In the genomic region with DNA sequence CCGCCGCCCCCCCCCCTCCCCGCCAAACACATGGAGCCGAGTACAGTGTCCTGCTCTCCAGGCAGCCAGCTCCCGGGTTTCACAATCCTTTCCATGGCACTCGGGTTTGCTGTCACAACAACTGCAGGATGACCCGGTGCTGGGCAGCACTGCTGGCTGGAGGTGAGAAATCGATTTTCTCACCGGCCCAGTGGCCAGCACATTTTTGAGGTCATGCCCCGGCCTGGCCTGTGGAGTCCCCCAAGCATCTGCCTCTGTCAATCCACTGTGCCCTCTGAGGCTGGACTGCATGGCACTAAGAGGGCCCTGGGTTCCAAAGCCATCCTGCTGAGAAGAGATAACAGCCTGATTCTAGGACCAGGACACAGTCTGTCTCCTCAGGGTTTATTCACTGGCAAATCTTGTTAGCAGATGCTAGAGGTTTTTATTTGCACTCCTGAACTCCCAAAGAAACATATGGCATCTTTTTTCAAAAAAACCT, we compare ENCODE assay signal across 10 cellular contexts.
DNase-seq lines count a peak whose midpoint lies in the region; ATAC-seq and TF ChIP-seq lines count a peak whose summit lies in the region.
"Had no signal": no experiment of that assay in that cellular context is flagged by ENCODE, and none has a peak within 500 bp of the region (broad histone marks: within the 10 kb centered on the region; RNA-seq: fewer than 3 reads in every experiment).

No MANE protein-coding gene starts in this region.

- no peak for TF ChIP-seq POLR2A in spleen (IDR thresholded peaks at IDR 0.05)

- CTCF ChIA-PET in GM10248 (lab: Yijun Ruan, JAX): interaction anchor here (1.2 kb wide), 1 partner anchor 20 kb away, joined by 3 read pairs; no protein-coding TSS in a partner anchor

- peaks cover 45 to 92% (median 67%) of the 10 kb centered on the region in 6 donors for H3K4me1 ChIP-seq in spleen

- intact Hi-C loops in spleen (cut with DNase I; ENCODE audit: low total_unique reads): no loop called here

- H3K36me3 ChIP-seq in H7 (replicated peaks; ENCODE audit: control insufficient read depth, insufficient read depth, low read length): no peaks in the 10 kb centered on the region
- H3K36me3 ChIP-seq in spleen: peaks cover 0 to 24% (median 0%) of the 10 kb centered on the region in 6 donors

- TF ChIP-seq CTCF in spleen (IDR thresholded peaks at IDR 0.05 in 8 of 11, conservative IDR thresholded peaks at IDR 0.05 in 3 of 11) (no peak), GM10248 (IDR thresholded peaks at IDR 0.05; ENCODE audit: control extremely low read depth, extremely low read depth, low read depth, missing control alignments) (no peak)

- H3K27me3 ChIP-seq in H7 (ENCODE audit: control insufficient read depth, insufficient read depth, low read length) (no peaks in the 10 kb centered on the region), spleen (replicated peaks in 1 of 7) (no peaks in the 10 kb centered on the region)

- DNase-seq in H7 (peak; percentile 79), RPMI7951 (ENCODE audit: low read depth) (peak; percentile 57), glomerular visceral epithelial cell (ENCODE audit: extremely low spot score) (peak; percentile 18), spleen (no peak), GM10248 (ENCODE audit: extremely low spot score) (no peak)
- DNase-seq: stimulated activated naive CD4-positive, alpha-beta T cell treated with Interleukin-2 at 50 U/mL for 16 hours had no signal

- POLR2A ChIA-PET in GM10248 (lab: Yijun Ruan, JAX): no interaction called here

- H3K4me3 ChIP-seq in H7 (ENCODE audit: insufficient read depth, low read depth, low read length): no peak overlapping the region
- no peak overlapping the region for H3K4me3 ChIP-seq in spleen
- H3K4me3 ChIP-seq: GM12878 had no signal

- ATAC-seq in activated CD4-positive, CD25-positive, alpha-beta regulatory T cell treated with anti-CD3 and anti-CD28 coated beads, Interleukin-2, amount 50 U/mL, for 24 hours: no peak
- no peak for ATAC-seq in HG03442 (IDR thresholded peaks at IDR 0.05; ENCODE audit: unreplicated experiment)
- ATAC-seq: HCT116 had no signal

- WGBS in spleen, 5 donors: 64 to 83% (median 75%) methylated on average over 3 to 10 of the region's 10 CpGs

- peak overlapping the region in 5 of 8 donors; percentile 44 to 86 (median 81) for H3K27ac ChIP-seq in spleen

- H3K9me3 ChIP-seq in spleen: peaks cover 0 to 4% (median 0%) of the 10 kb centered on the region in 8 donors

Comparison
In these comparisons a context has a peak if more than half of its experiments do, and no peak if none do; other contexts are left out.
1. DNase-seq: peak in H7 (single experiment), RPMI7951 (single experiment) and glomerular visceral epithelial cell (single experiment); none in spleen (single experiment) and GM10248 (single experiment).